Comparison of ENCODE assay signal across 2 cellular contexts in the genomic region with DNA sequence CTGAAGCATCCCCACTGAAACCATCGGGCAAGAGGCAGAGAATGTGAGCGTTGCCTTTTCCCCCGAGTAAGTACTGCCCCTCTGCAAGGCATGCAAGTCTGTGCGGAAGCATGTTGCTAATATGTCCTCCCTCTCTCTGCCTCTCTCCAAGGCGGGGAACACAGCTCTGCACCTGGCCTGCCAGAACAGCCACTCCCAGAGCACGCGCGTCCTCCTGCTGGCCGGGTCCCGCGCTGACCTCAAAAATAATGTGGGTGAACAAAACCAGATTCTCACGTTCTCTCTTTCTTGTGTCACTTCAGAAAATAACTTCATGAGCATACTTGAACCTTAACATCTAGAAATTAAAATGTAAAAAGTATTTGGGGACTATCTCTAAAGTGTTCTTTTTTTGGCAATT.
TF ChIP-seq lines count a peak whose summit lies in the region.

No MANE protein-coding gene starts in this region.

TF ChIP-seq in GM23338, 12 proteins besides CTCF, POLR2A, EP300 and RAD21 (continues in another document):
- no peak for TF ChIP-seq EZH2 (IDR thresholded peaks at IDR 0.05; ENCODE audit: low read depth, unreplicated experiment)
- TF ChIP-seq, protein P1, sequence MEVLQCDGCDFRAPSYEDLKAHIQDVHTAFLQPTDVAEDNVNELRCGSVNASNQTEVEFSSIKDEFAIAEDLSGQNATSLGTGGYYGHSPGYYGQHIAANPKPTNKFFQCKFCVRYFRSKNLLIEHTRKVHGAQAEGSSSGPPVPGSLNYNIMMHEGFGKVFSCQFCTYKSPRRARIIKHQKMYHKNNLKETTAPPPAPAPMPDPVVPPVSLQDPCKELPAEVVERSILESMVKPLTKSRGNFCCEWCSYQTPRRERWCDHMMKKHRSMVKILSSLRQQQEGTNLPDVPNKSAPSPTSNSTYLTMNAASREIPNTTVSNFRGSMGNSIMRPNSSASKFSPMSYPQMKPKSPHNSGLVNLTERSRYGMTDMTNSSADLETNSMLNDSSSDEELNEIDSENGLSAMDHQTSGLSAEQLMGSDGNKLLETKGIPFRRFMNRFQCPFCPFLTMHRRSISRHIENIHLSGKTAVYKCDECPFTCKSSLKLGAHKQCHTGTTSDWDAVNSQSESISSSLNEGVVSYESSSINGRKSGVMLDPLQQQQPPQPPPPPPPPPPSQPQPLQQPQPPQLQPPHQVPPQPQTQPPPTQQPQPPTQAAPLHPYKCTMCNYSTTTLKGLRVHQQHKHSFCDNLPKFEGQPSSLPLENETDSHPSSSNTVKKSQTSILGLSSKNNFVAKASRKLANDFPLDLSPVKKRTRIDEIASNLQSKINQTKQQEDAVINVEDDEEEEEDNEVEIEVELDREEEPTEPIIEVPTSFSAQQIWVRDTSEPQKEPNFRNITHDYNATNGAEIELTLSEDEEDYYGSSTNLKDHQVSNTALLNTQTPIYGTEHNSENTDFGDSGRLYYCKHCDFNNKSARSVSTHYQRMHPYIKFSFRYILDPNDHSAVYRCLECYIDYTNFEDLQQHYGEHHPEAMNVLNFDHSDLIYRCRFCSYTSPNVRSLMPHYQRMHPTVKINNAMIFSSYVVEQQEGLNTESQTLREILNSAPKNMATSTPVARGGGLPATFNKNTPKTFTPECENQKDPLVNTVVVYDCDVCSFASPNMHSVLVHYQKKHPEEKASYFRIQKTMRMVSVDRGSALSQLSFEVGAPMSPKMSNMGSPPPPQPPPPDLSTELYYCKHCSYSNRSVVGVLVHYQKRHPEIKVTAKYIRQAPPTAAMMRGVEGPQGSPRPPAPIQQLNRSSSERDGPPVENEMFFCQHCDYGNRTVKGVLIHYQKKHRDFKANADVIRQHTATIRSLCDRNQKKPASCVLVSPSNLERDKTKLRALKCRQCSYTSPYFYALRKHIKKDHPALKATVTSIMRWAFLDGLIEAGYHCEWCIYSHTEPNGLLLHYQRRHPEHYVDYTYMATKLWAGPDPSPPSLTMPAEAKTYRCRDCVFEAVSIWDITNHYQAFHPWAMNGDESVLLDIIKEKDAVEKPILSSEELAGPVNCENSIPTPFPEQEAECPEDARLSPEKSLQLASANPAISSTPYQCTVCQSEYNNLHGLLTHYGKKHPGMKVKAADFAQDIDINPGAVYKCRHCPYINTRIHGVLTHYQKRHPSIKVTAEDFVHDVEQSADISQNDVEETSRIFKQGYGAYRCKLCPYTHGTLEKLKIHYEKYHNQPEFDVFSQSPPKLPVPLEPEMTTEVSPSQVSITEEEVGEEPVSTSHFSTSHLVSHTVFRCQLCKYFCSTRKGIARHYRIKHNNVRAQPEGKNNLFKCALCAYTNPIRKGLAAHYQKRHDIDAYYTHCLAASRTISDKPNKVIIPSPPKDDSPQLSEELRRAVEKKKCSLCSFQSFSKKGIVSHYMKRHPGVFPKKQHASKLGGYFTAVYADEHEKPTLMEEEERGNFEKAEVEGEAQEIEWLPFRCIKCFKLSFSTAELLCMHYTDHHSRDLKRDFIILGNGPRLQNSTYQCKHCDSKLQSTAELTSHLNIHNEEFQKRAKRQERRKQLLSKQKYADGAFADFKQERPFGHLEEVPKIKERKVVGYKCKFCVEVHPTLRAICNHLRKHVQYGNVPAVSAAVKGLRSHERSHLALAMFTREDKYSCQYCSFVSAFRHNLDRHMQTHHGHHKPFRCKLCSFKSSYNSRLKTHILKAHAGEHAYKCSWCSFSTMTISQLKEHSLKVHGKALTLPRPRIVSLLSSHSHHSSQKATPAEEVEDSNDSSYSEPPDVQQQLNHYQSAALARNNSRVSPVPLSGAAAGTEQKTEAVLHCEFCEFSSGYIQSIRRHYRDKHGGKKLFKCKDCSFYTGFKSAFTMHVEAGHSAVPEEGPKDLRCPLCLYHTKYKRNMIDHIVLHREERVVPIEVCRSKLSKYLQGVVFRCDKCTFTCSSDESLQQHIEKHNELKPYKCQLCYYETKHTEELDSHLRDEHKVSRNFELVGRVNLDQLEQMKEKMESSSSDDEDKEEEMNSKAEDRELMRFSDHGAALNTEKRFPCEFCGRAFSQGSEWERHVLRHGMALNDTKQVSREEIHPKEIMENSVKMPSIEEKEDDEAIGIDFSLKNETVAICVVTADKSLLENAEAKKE (CRISPR knock-in tag; IDR thresholded peaks at IDR 0.05): no peak
- no peak for TF ChIP-seq NANOG (IDR thresholded peaks at IDR 0.05; ENCODE audit: borderline replicate concordance)
- TF ChIP-seq EZH2phosphoT487 (IDR thresholded peaks at IDR 0.05; ENCODE audit: unreplicated experiment): no peak
- TF ChIP-seq, protein P2, sequence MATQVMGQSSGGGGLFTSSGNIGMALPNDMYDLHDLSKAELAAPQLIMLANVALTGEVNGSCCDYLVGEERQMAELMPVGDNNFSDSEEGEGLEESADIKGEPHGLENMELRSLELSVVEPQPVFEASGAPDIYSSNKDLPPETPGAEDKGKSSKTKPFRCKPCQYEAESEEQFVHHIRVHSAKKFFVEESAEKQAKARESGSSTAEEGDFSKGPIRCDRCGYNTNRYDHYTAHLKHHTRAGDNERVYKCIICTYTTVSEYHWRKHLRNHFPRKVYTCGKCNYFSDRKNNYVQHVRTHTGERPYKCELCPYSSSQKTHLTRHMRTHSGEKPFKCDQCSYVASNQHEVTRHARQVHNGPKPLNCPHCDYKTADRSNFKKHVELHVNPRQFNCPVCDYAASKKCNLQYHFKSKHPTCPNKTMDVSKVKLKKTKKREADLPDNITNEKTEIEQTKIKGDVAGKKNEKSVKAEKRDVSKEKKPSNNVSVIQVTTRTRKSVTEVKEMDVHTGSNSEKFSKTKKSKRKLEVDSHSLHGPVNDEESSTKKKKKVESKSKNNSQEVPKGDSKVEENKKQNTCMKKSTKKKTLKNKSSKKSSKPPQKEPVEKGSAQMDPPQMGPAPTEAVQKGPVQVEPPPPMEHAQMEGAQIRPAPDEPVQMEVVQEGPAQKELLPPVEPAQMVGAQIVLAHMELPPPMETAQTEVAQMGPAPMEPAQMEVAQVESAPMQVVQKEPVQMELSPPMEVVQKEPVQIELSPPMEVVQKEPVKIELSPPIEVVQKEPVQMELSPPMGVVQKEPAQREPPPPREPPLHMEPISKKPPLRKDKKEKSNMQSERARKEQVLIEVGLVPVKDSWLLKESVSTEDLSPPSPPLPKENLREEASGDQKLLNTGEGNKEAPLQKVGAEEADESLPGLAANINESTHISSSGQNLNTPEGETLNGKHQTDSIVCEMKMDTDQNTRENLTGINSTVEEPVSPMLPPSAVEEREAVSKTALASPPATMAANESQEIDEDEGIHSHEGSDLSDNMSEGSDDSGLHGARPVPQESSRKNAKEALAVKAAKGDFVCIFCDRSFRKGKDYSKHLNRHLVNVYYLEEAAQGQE (IDR thresholded peaks at IDR 0.05; ENCODE audit: unreplicated experiment): no peak
- TF ChIP-seq STAT1 (IDR thresholded peaks at IDR 0.05; ENCODE audit: unreplicated experiment): no peak
- TF ChIP-seq JUNB (IDR thresholded peaks at IDR 0.05; ENCODE audit: unreplicated experiment): no peak
- TF ChIP-seq POLR2AphosphoS5 (IDR thresholded peaks at IDR 0.05; ENCODE audit: low read depth): no peak
- TF ChIP-seq, protein P3, sequence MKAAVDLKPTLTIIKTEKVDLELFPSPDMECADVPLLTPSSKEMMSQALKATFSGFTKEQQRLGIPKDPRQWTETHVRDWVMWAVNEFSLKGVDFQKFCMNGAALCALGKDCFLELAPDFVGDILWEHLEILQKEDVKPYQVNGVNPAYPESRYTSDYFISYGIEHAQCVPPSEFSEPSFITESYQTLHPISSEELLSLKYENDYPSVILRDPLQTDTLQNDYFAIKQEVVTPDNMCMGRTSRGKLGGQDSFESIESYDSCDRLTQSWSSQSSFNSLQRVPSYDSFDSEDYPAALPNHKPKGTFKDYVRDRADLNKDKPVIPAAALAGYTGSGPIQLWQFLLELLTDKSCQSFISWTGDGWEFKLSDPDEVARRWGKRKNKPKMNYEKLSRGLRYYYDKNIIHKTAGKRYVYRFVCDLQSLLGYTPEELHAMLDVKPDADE (IDR thresholded peaks at IDR 0.05): no peak
- TF ChIP-seq CREB1 (CRISPR knock-in tag; IDR thresholded peaks at IDR 0.05; ENCODE audit: low read depth): no peak

TF ChIP-seq in H1, 55 proteins besides CTCF, POLR2A, EP300 and RAD21:
- TF ChIP-seq SIN3A (conservative IDR thresholded peaks at IDR 0.05 in 1 of 2, IDR thresholded peaks at IDR 0.05 in 1 of 2; ENCODE audit: low read depth in 1 of 2, low read length in 2 of 2): no peak
- TF ChIP-seq, protein P4, sequence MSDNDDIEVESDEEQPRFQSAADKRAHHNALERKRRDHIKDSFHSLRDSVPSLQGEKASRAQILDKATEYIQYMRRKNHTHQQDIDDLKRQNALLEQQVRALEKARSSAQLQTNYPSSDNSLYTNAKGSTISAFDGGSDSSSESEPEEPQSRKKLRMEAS (IDR thresholded peaks at IDR 0.05): 0 out of 2 replicates have a peak, but pooled peaks have one; percentile 24
- TF ChIP-seq SP4 (IDR thresholded peaks at IDR 0.05; ENCODE audit: low read length): no peak
- TF ChIP-seq CHD2 (IDR thresholded peaks at IDR 0.05; ENCODE audit: low read length): no peak
- TF ChIP-seq TCF12 (IDR thresholded peaks at IDR 0.05; ENCODE audit: low read depth, low read length): peak; percentile 33; the same call in 1 of the 2 replicates
